8 cellular contexts compared by ENCODE assay signal in the genomic region with DNA sequence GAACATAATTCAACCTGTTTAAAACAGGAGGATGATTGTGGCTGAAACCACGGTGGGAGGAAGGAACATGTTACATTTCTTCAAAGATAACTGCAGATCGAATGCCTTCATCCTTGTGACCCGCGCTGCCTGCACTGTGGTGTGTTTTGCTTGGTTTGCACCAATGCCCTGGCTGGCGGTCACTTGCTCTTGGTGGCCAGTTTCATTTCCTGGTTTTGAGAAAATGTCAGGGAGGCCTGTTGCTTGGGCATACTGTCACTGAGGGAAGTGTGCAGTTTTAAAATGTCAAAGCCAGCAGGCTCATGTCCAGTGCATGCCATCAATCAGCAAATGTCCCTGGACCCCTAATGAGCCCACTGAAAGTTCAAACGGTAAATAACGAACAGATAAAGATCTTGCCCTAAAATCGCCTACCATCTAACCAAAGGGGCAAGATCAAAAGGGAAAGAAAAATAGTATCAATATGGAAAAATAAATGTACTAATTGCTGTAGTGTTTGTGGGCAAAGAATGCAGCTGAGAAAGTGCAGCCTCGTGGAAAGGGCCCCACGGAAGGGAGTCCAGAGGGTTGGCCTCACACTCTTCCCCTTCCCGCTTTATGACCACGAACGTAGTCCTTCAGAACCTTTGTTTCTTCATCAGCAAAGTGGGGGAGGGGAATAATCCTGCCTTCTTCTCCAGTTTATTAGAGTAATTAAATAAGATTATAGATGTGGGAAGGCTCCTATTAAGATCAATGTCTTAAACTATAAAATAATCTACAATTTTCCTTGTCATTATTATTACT. TPM values are rescaled to one million over a fixed set of nuclear protein-coding genes. Genes with fewer than 3 reads are reported as not detected.
DNase-seq lines count a peak whose midpoint lies in the region; ATAC-seq lines count a peak whose summit lies in the region.

No MANE protein-coding gene starts in this region.

- H3K27ac Mint-ChIP-seq in activated CD8-positive, alpha-beta memory T cell treated with anti-CD3 and anti-CD28 coated beads, Interleukin-2, amount 10 ng/mL, durations not matched to agents 7 days and 5 days: peak overlapping the region; percentile 92
- peak overlapping the region; percentile 98 for H3K27ac Mint-ChIP-seq in dendritic cell treated with granulocyte-macrophage colony-stimulating factor and Interleukin-4, amounts not matched to agents 40 ng/mL and 50 ng/mL, for 4 days
- H3K27ac Mint-ChIP-seq in stimulated activated naive CD8-positive, alpha-beta T cell treated with anti-CD3 and anti-CD28 coated beads, Interleukin-15, Interleukin-2, amounts not matched to agents 100 ng/mL and 50 ng/mL, for 24 hours: peak overlapping the region; percentile 85

- H3K9me3 Mint-ChIP-seq in activated CD8-positive, alpha-beta memory T cell treated with anti-CD3 and anti-CD28 coated beads, Interleukin-2, amount 10 ng/mL, durations not matched to agents 7 days and 5 days (ENCODE audit: low read depth): no peaks in the 10 kb centered on the region
- H3K9me3 Mint-ChIP-seq in dendritic cell treated with granulocyte-macrophage colony-stimulating factor and Interleukin-4, amounts not matched to agents 40 ng/mL and 50 ng/mL, for 4 days: no peaks in the 10 kb centered on the region
- no peaks in the 10 kb centered on the region for H3K9me3 Mint-ChIP-seq in stimulated activated naive CD8-positive, alpha-beta T cell treated with anti-CD3 and anti-CD28 coated beads, Interleukin-15, Interleukin-2, amounts not matched to agents 100 ng/mL and 50 ng/mL, for 24 hours

- no peaks in the 10 kb centered on the region for H3K27me3 Mint-ChIP-seq in activated CD8-positive, alpha-beta memory T cell treated with anti-CD3 and anti-CD28 coated beads, Interleukin-2, amount 10 ng/mL, durations not matched to agents 7 days and 5 days
- no peaks in the 10 kb centered on the region for H3K27me3 Mint-ChIP-seq in dendritic cell treated with granulocyte-macrophage colony-stimulating factor and Interleukin-4, amounts not matched to agents 40 ng/mL and 50 ng/mL, for 4 days
- no peaks in the 10 kb centered on the region for H3K27me3 Mint-ChIP-seq in stimulated activated naive CD8-positive, alpha-beta T cell treated with anti-CD3 and anti-CD28 coated beads, Interleukin-15, Interleukin-2, amounts not matched to agents 100 ng/mL and 50 ng/mL, for 24 hours

- CTCF ChIA-PET in activated CD8-positive, alpha-beta memory T cell treated with anti-CD3 and anti-CD28 coated beads, Interleukin-2, amount 10 ng/mL, durations not matched to agents 7 days and 5 days (lab: Charles Lee): interaction anchor here (1.0 to 6.3 kb wide), 10 partner anchors 10 to 444 kb away, joined by 4 to 52 read pairs (median 8); a partner anchor contains a TSS

- H3K36me3 Mint-ChIP-seq in activated CD8-positive, alpha-beta memory T cell treated with anti-CD3 and anti-CD28 coated beads, Interleukin-2, amount 10 ng/mL, durations not matched to agents 7 days and 5 days: peaks cover 26% of the 10 kb centered on the region
- H3K36me3 Mint-ChIP-seq in dendritic cell treated with granulocyte-macrophage colony-stimulating factor and Interleukin-4, amounts not matched to agents 40 ng/mL and 50 ng/mL, for 4 days (ENCODE audit: low read depth): peaks cover 63% of the 10 kb centered on the region
- H3K36me3 Mint-ChIP-seq in stimulated activated naive CD8-positive, alpha-beta T cell treated with anti-CD3 and anti-CD28 coated beads, Interleukin-15, Interleukin-2, amounts not matched to agents 100 ng/mL and 50 ng/mL, for 24 hours (ENCODE audit: low read depth): peaks cover 27% of the 10 kb centered on the region

- DNase-seq in activated CD8-positive, alpha-beta memory T cell treated with anti-CD3 and anti-CD28 coated beads, Interleukin-2, amount 10 ng/mL, durations not matched to agents 7 days and 5 days: peak; percentile 73
- no peak for DNase-seq in activated CD8-positive, alpha-beta memory T cell treated with anti-CD3 and anti-CD28 coated beads, Interleukin-2, amount 50 U/mL, for 4 hours
- no peak for DNase-seq in DMS 273 (lab: John Stamatoyannopoulos, UW; ENCODE audit: unreplicated experiment)
- DNase-seq in NCI-H146 (lab: John Stamatoyannopoulos, UW): no peak
- DNase-seq in HuH-7.5 (ENCODE audit: low spot score): no peak

- peak; percentile 6 for ATAC-seq in activated CD8-positive, alpha-beta memory T cell treated with anti-CD3 and anti-CD28 coated beads, Interleukin-2, amount 10 ng/mL, durations not matched to agents 7 days and 5 days
- ATAC-seq in HG03469 (IDR thresholded peaks at IDR 0.05; ENCODE audit: unreplicated experiment): peak; percentile 18

- intact Hi-C loops in dendritic cell treated with granulocyte-macrophage colony-stimulating factor and Interleukin-4, amounts not matched to agents 40 ng/mL and 50 ng/mL, for 4 days (cut with micrococcal nuclease): loop anchor here (2.0 kb wide), 2 partner anchors 16 to 40 kb away; a partner anchor contains a TSS

- H3K4me3 Mint-ChIP-seq in activated CD8-positive, alpha-beta memory T cell treated with anti-CD3 and anti-CD28 coated beads, Interleukin-2, amount 10 ng/mL, durations not matched to agents 7 days and 5 days: peak overlapping the region; percentile 61
- peak overlapping the region; percentile 68 for H3K4me3 Mint-ChIP-seq in dendritic cell treated with granulocyte-macrophage colony-stimulating factor and Interleukin-4, amounts not matched to agents 40 ng/mL and 50 ng/mL, for 4 days
- H3K4me3 Mint-ChIP-seq in stimulated activated naive CD8-positive, alpha-beta T cell treated with anti-CD3 and anti-CD28 coated beads, Interleukin-15, Interleukin-2, amounts not matched to agents 100 ng/mL and 50 ng/mL, for 24 hours: peak overlapping the region; percentile 74

- peaks cover 96% of the 10 kb centered on the region for H3K4me1 Mint-ChIP-seq in activated CD8-positive, alpha-beta memory T cell treated with anti-CD3 and anti-CD28 coated beads, Interleukin-2, amount 10 ng/mL, durations not matched to agents 7 days and 5 days
- H3K4me1 Mint-ChIP-seq in dendritic cell treated with granulocyte-macrophage colony-stimulating factor and Interleukin-4, amounts not matched to agents 40 ng/mL and 50 ng/mL, for 4 days (ENCODE audit: low read depth): peaks cover 84% of the 10 kb centered on the region
- H3K4me1 Mint-ChIP-seq in stimulated activated naive CD8-positive, alpha-beta T cell treated with anti-CD3 and anti-CD28 coated beads, Interleukin-15, Interleukin-2, amounts not matched to agents 100 ng/mL and 50 ng/mL, for 24 hours (ENCODE audit: low read depth): peaks cover 100% of the 10 kb centered on the region

RNA-seq across cellular contexts. Expression of a gene that starts 40.8 kb away (rescaled TPM):
- total RNA-seq in activated CD8-positive, alpha-beta memory T cell treated with anti-CD3 and anti-CD28 coated beads, Interleukin-2, amount 10 ng/mL, durations not matched to agents 7 days and 5 days: 100 to 1,000 TPM in 1 of 2 experiments, 10 to 100 TPM in 1; 85.0 to 105 TPM
